ENCODE assay signal across 1 cellular context in genomic region chr4:92121099-92121498, GRCh38.
TF ChIP-seq lines count a peak whose summit lies in the region.

No MANE protein-coding gene starts in this region.

TF ChIP-seq in H1, 55 proteins besides CTCF, POLR2A, EP300 and RAD21 (continued from another document):
- TF ChIP-seq CHD7 (IDR thresholded peaks at IDR 0.05; ENCODE audit: insufficient replicate concordance, low read length) (no peak), CBX5 (IDR thresholded peaks at IDR 0.05; ENCODE audit: low read depth, low read length) (no peak), SAP30 (IDR thresholded peaks at IDR 0.05; ENCODE audit: insufficient read depth, insufficient replicate concordance, low read length) (no peak), YY1 (IDR thresholded peaks at IDR 0.05; ENCODE audit: low read depth, low read length) (no peak)
TF ChIP-seq in H1: peak in this region for 0.
